In the genomic region with DNA sequence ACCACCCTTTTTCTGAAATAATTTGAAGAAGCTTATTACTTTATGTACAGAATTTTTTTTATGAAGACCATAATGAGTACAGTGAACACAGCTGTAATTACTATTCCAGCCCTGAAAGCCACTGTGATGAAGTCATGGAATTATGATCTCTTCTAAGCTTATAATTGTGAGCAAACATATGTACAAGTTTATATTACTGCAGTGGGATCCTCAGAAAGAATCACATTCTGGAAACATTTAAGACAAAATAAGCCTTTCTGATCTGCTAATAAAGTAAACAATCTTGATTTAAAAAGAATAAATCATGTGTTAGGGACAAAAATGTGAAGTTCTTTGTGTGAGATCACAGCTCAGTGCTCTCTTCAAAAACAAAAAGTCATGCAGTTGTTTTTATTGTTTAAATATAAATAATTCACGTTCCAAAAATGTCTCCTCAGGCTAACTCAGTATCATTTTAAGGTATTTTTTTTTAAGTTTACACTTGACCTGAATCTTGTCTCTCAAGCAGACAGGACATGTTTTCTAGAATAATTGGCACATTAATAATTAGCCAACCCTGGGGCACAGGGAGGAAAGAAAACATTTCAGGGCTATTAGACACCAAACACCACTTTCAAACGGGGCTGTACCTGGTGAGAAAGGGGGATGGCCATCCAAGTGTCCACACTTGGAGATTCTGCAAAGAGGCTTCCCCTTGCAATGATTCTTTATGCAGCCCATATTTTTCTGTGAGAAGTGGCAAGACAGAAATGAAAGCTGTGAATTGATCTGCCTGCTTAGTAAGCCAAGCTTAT, we compare ENCODE assay signal across 33 cellular contexts.
DNase-seq lines count a peak whose midpoint lies in the region; ATAC-seq, FAIRE-seq and TF ChIP-seq lines count a peak whose summit lies in the region.
"Had no signal": no experiment of that assay in that cellular context is flagged by ENCODE, and none has a peak within 500 bp of the region (broad histone marks: within the 10 kb centered on the region; RNA-seq: fewer than 3 reads in every experiment).

No MANE protein-coding gene starts in this region.

- no peak for TF ChIP-seq CTCF in A549 (IDR thresholded peaks at IDR 0.05)

- H3K27me3 Mint-ChIP-seq in activated CD4-positive, alpha-beta T cell treated with anti-CD3 and anti-CD28 coated beads, Interleukin-2, amount 10 ng/mL, durations not matched to agents 7 days and 5 days: no peaks in the 10 kb centered on the region
- H3K27me3 Mint-ChIP-seq: activated CD4-positive, alpha-beta T cell treated with anti-CD3 and anti-CD28 coated beads, Interleukin-2, amount 10 ng/mL, durations not matched to agents 24 days and 14 days; CD8-positive, alpha-beta memory T cell; memory B cell had no signal

- H3K4me1 ChIP-seq in A549 (no peaks in the 10 kb centered on the region), adipocyte (ENCODE audit: control insufficient read depth, insufficient read depth, low read length) (peaks cover 23% of the 10 kb centered on the region)
- H3K4me1 ChIP-seq: BE2C, foreskin keratinocyte had no signal

- H3K27me3 ChIP-seq in adipocyte (replicated peaks; ENCODE audit: control insufficient read depth, insufficient read depth, low read length): no peaks in the 10 kb centered on the region
- H3K27me3 ChIP-seq: BE2C, body of pancreas, dorsolateral prefrontal cortex, foreskin keratinocyte, heart right ventricle had no signal

- ATAC-seq in A549 (no peak), GM18861 (IDR thresholded peaks at IDR 0.05; ENCODE audit: unreplicated experiment) (peak; percentile 83)
- ATAC-seq: activated T-cell treated with anti-CD3 and anti-CD28 coated beads, Interleukin-2, amount 50 U/mL, for 4 hours; body of pancreas; foreskin keratinocyte; heart right ventricle; left colon; Panc1; stimulated activated naive CD8-positive, alpha-beta T cell treated with anti-CD3 and anti-CD28 coated beads, Interleukin-15, Interleukin-2, amounts not matched to agents 100 U/mL and 50 U/mL, for 24 hours had no signal

- no peak overlapping the region for H3K9ac ChIP-seq in adipocyte (ENCODE audit: low read length)

- 1% methylated on average over 2 of the region's 2 CpGs for whole genome bisulfite sequencing in A549 (ENCODE audit: missing lambda C conversion rate)

- no peaks in the 10 kb centered on the region for H3K9me3 Mint-ChIP-seq in activated CD4-positive, alpha-beta T cell treated with anti-CD3 and anti-CD28 coated beads, Interleukin-2, amount 10 ng/mL, durations not matched to agents 7 days and 5 days
- H3K9me3 Mint-ChIP-seq: activated CD4-positive, alpha-beta T cell treated with anti-CD3 and anti-CD28 coated beads, Interleukin-2, amount 10 ng/mL, durations not matched to agents 24 days and 14 days had no signal

- 0 out of 3 replicates have a peak overlapping the region, but pooled peaks have one; percentile 12 for H3K4me2 ChIP-seq in A549

- no peak for TF ChIP-seq POLR2A in A549 (IDR thresholded peaks at IDR 0.05; ENCODE audit: low read length)

- H3K4me3 ChIP-seq in A549 (no peak overlapping the region), adipocyte (ENCODE audit: low read length) (no peak overlapping the region)
- H3K4me3 ChIP-seq: body of pancreas, dorsolateral prefrontal cortex, heart right ventricle had no signal

- FAIRE-seq in A549 (lab: Jason Lieb, UNC): no peak
- FAIRE-seq: endothelial cell of umbilical vein had no signal

- H3K9me3 ChIP-seq in A549 (no peaks in the 10 kb centered on the region), adipocyte (ENCODE audit: control insufficient read depth, low read length) (no peaks in the 10 kb centered on the region)
- H3K9me3 ChIP-seq: BE2C, body of pancreas had no signal

- DNase-seq in A549 (ENCODE audit: low read depth in 1 of 2, low spot score in 1 of 2) (no peak), adipocyte (ENCODE audit: low read depth) (peak; percentile 41), kidney glomerular epithelial cell (lab: John Stamatoyannopoulos, UW) (peak; percentile 83), Ammon's horn (ENCODE audit: low spot score) (no peak)
- DNase-seq in activated CD4-positive, alpha-beta T cell treated with anti-CD3 and anti-CD28 coated beads, Interleukin-2, amount 10 ng/mL, durations not matched to agents 7 days and 5 days: no peak
- no peak for DNase-seq in activated effector memory CD4-positive, alpha-beta T cell treated with Interleukin-2 at 50 U/mL for 16 hours
- no peak for DNase-seq in activated naive CD4-positive, alpha-beta T cell treated with anti-CD3 and anti-CD28 coated beads, Interleukin-2, amount 50 U/mL, for 16 hours
- DNase-seq: 8988T; activated CD4-positive, alpha-beta T cell treated with anti-CD3 and anti-CD28 coated beads, Interleukin-2, amount 10 ng/mL, durations not matched to agents 24 days and 14 days; activated T-cell treated with anti-CD3 and anti-CD28 coated beads, Interleukin-2, amount 50 U/mL, for 4 hours; BE2C; body of pancreas; CD8-positive, alpha-beta memory T cell; cerebellar nuclear complex; DMS79; dorsolateral prefrontal cortex; foreskin keratinocyte; H7; heart right ventricle; left colon; NCI-H1092 treated with DMSO at 0.1 percent for 48 hours; NCI-H187 treated with DMSO at 0.1 percent for 48 hours; NCI-H526 treated with DMSO at 0.1 percent for 48 hours; nucleus accumbens; SHP77 treated with DMSO at 0.1 percent for 48 hours; stimulated activated naive CD8-positive, alpha-beta T cell treated with anti-CD3 and anti-CD28 coated beads, Interleukin-15, Interleukin-2, amounts not matched to agents 100 U/mL and 50 U/mL, for 24 hours; SW 1271; T-helper 9 cell; WERI-Rb-1 had no signal

- H3K4me1 Mint-ChIP-seq in activated CD4-positive, alpha-beta T cell treated with anti-CD3 and anti-CD28 coated beads, Interleukin-2, amount 10 ng/mL, durations not matched to agents 7 days and 5 days: no peaks in the 10 kb centered on the region
- H3K4me1 Mint-ChIP-seq: activated CD4-positive, alpha-beta T cell treated with anti-CD3 and anti-CD28 coated beads, Interleukin-2, amount 10 ng/mL, durations not matched to agents 24 days and 14 days; CD8-positive, alpha-beta memory T cell; memory B cell had no signal

- no peaks in the 10 kb centered on the region for H3K36me3 ChIP-seq in adipocyte (ENCODE audit: control insufficient read depth, insufficient read depth, low read length, severe bottlenecking)
- H3K36me3 ChIP-seq: BE2C, heart right ventricle, WERI-Rb-1 had no signal

- H3K27ac ChIP-seq in A549: no peak overlapping the region
- H3K27ac ChIP-seq: body of pancreas, dorsolateral prefrontal cortex, foreskin keratinocyte, WERI-Rb-1 had no signal

- no peak overlapping the region for H3K27ac Mint-ChIP-seq in activated CD4-positive, alpha-beta T cell treated with anti-CD3 and anti-CD28 coated beads, Interleukin-2, amount 10 ng/mL, durations not matched to agents 7 days and 5 days
- H3K27ac Mint-ChIP-seq: activated CD4-positive, alpha-beta T cell treated with anti-CD3 and anti-CD28 coated beads, Interleukin-2, amount 10 ng/mL, durations not matched to agents 24 days and 14 days; CD8-positive, alpha-beta memory T cell; memory B cell had no signal

- H3K36me3 Mint-ChIP-seq in activated CD4-positive, alpha-beta T cell treated with anti-CD3 and anti-CD28 coated beads, Interleukin-2, amount 10 ng/mL, durations not matched to agents 7 days and 5 days (ENCODE audit: low read depth): no peaks in the 10 kb centered on the region
- H3K36me3 Mint-ChIP-seq: CD8-positive, alpha-beta memory T cell; memory B cell had no signal

- H3K4me3 Mint-ChIP-seq in activated CD4-positive, alpha-beta T cell treated with anti-CD3 and anti-CD28 coated beads, Interleukin-2, amount 10 ng/mL, durations not matched to agents 7 days and 5 days: no peak overlapping the region
- H3K4me3 Mint-ChIP-seq: activated CD4-positive, alpha-beta T cell treated with anti-CD3 and anti-CD28 coated beads, Interleukin-2, amount 10 ng/mL, durations not matched to agents 24 days and 14 days; activated T-cell treated with anti-CD3 and anti-CD28 coated beads, Interleukin-2, amount 50 U/mL, for 4 hours; CD8-positive, alpha-beta memory T cell; memory B cell had no signal

- CTCF ChIA-PET in A549 (lab: Yijun Ruan, JAX): interaction anchor here (1.0 kb wide), 1 partner anchor 166 kb away, joined by 3 read pairs; no protein-coding TSS in a partner anchor
- CTCF ChIA-PET in activated CD4-positive, alpha-beta T cell treated with anti-CD3 and anti-CD28 coated beads, Interleukin-2, amount 10 ng/mL, durations not matched to agents 7 days and 5 days (lab: Charles Lee): no interaction called here

- no peak for TF ChIP-seq EP300 in A549 (IDR thresholded peaks at IDR 0.05)

- POLR2A ChIA-PET in A549 (lab: Yijun Ruan, JAX): no interaction called here
- POLR2A ChIA-PET in activated CD4-positive, alpha-beta T cell treated with anti-CD3 and anti-CD28 coated beads, Interleukin-2, amount 10 ng/mL, durations not matched to agents 7 days and 5 days (lab: Charles Lee): no interaction called here

- no peak for TF ChIP-seq RAD21 in A549 (conservative IDR thresholded peaks at IDR 0.05 in 1 of 2, IDR thresholded peaks at IDR 0.05 in 1 of 2)

TF ChIP-seq in A549, 52 proteins besides CTCF, POLR2A, EP300 and RAD21:
- TF ChIP-seq HOXA7 (CRISPR knock-in tag; IDR thresholded peaks at IDR 0.05) (no peak), EHMT2 (IDR thresholded peaks at IDR 0.05; ENCODE audit: low read depth) (0 out of 2 replicates have a peak, but pooled peaks have one; percentile 74)

Comparison
In these comparisons a context has a peak if more than half of its experiments do, and no peak if none do; other contexts are left out.
1. DNase-seq: peak in adipocyte (single experiment) and kidney glomerular epithelial cell (single experiment); none in A549 (0 of 2), activated CD4-positive, alpha-beta T cell treated with anti-CD3 and anti-CD28 coated beads, Interleukin-2, amount 10 ng/mL, durations not matched to agents 7 days and 5 days (single experiment), activated effector memory CD4-positive, alpha-beta T cell treated with Interleukin-2 at 50 U/mL for 16 hours (single experiment), Ammon's horn (single experiment) and activated naive CD4-positive, alpha-beta T cell treated with anti-CD3 and anti-CD28 coated beads, Interleukin-2, amount 50 U/mL, for 16 hours (single experiment).